ENCODE assay signal across 12 cellular contexts in genomic region chr1:32759521-32759980, GRCh38. TPM values are rescaled to one million over a fixed set of nuclear protein-coding genes. Genes with fewer than 3 reads are reported as not detected.
DNase-seq lines count a peak whose midpoint lies in the region; ATAC-seq and TF ChIP-seq lines count a peak whose summit lies in the region.
"Had no signal": no experiment of that assay in that cellular context is flagged by ENCODE, and none has a peak within 500 bp of the region (broad histone marks: within the 10 kb centered on the region; RNA-seq: fewer than 3 reads in every experiment).

No MANE protein-coding gene starts in this region.

- CTCF ChIA-PET in A673 (lab: Charles Lee), result no interaction called here

- ATAC-seq in RWPE2 (ENCODE audit: low read depth) (peak; percentile 37), gastroesophageal sphincter (no peak)

- no peak overlapping the region for H3K4me3 ChIP-seq in RWPE2 (ENCODE audit: severe bottlenecking)
- no peak overlapping the region for H3K4me3 ChIP-seq in gastroesophageal sphincter
- no peak overlapping the region for H3K4me3 ChIP-seq in ovary
- no peak overlapping the region for H3K4me3 ChIP-seq in effector memory CD4-positive, alpha-beta T cell (ENCODE audit: insufficient read depth, low read depth, low read length, poor library complexity, severe bottlenecking)
- H3K4me3 ChIP-seq in A673 (ENCODE audit: low read depth, low read length, poor library complexity, severe bottlenecking), result no peak overlapping the region

- TF ChIP-seq POLR2A in gastroesophageal sphincter (IDR thresholded peaks at IDR 0.05) (no peak), ovary (IDR thresholded peaks at IDR 0.05) (no peak)

- no peaks in the 10 kb centered on the region for H3K36me3 ChIP-seq in ES-I3 (ENCODE audit: insufficient read depth, low read length)
- H3K36me3 ChIP-seq in RWPE2 (ENCODE audit: low read depth), result peaks cover 22% of the 10 kb centered on the region
- peaks cover 0 to 8% of the 10 kb centered on the region in 2 donors for H3K36me3 ChIP-seq in gastroesophageal sphincter
- H3K36me3 ChIP-seq in ovary, result no peaks in the 10 kb centered on the region
- H3K36me3 ChIP-seq in effector memory CD4-positive, alpha-beta T cell (ENCODE audit: control insufficient read depth, insufficient read depth, low read length), result no peaks in the 10 kb centered on the region
- H3K36me3 ChIP-seq in A673 (ENCODE audit: insufficient read depth, low read length, poor library complexity, severe bottlenecking), result no peaks in the 10 kb centered on the region

- TF ChIP-seq EP300 in gastroesophageal sphincter (IDR thresholded peaks at IDR 0.05) (no peak), ovary (IDR thresholded peaks at IDR 0.05) (no peak)

- H3K9me3 ChIP-seq in ES-I3 (ENCODE audit: control insufficient read depth, insufficient read depth, low read length), result no peaks in the 10 kb centered on the region
- H3K9me3 ChIP-seq in RWPE2 (ENCODE audit: severe bottlenecking), result no peaks in the 10 kb centered on the region
- H3K9me3 ChIP-seq in gastroesophageal sphincter, result no peaks in the 10 kb centered on the region
- no peaks in the 10 kb centered on the region for H3K9me3 ChIP-seq in ovary
- no peaks in the 10 kb centered on the region for H3K9me3 ChIP-seq in effector memory CD4-positive, alpha-beta T cell (ENCODE audit: control insufficient read depth, low read length)
- H3K9me3 ChIP-seq in A673 (ENCODE audit: low read depth, low read length, poor library complexity, severe bottlenecking), result no peaks in the 10 kb centered on the region

- H3K4me1 ChIP-seq in ES-I3 (ENCODE audit: insufficient read depth, low read length) (peaks cover 51% of the 10 kb centered on the region), RWPE2 (ENCODE audit: insufficient read depth, poor library complexity, severe bottlenecking) (peaks cover 65% of the 10 kb centered on the region), gastroesophageal sphincter (peaks cover 2 to 68% (median 38%) of the 10 kb centered on the region in 3 donors), ovary (ENCODE audit: insufficient read depth) (peaks cover 20% of the 10 kb centered on the region), A673 (ENCODE audit: insufficient read depth, low read length, poor library complexity, severe bottlenecking) (peaks cover 10% of the 10 kb centered on the region)
- no peaks in the 10 kb centered on the region for H3K4me1 ChIP-seq in effector memory CD4-positive, alpha-beta T cell (ENCODE audit: control insufficient read depth, insufficient read depth, low read length, poor library complexity, severe bottlenecking)

- no peak for TF ChIP-seq CTCF in RWPE2 (IDR thresholded peaks at IDR 0.05; ENCODE audit: poor library complexity, severe bottlenecking)
- TF ChIP-seq CTCF in gastroesophageal sphincter (IDR thresholded peaks at IDR 0.05), result no peak
- no peak for TF ChIP-seq CTCF in ovary (IDR thresholded peaks at IDR 0.05)
- TF ChIP-seq CTCF in A673 (conservative IDR thresholded peaks at IDR 0.05; ENCODE audit: low read depth, low read length), result no peak

- no TSS peak for BruUV-seq in A673 (replicated peaks; lab: Mats Ljungman, UMichigan)

- DNase-seq in RWPE2 (ENCODE audit: low spot score) (peak; percentile 85), ovary (peak in 3 of 5 donors; percentile 47 to 59 (median 56)), NCI-H748 treated with DMSO at 0.1 percent for 48 hours (lab: John Stamatoyannopoulos, UW) (no peak), A673 (ENCODE audit: low spot score) (no peak)
- no peak for DNase-seq in effector memory CD4-positive, alpha-beta T cell
- no peak for DNase-seq in stimulated activated naive CD4-positive, alpha-beta T cell treated with Interleukin-2 at 50 U/mL for 16 hours (lab: John Stamatoyannopoulos, UW)
- DNase-seq: activated CD8-positive, alpha-beta memory T cell treated with anti-CD3 and anti-CD28 coated beads, Interleukin-2, amount 50 U/mL, for 48 hours; naive B cell; NCI-H1092; RPMI8226 had no signal

- no peaks in the 10 kb centered on the region for H3K27me3 ChIP-seq in RWPE2 (ENCODE audit: insufficient read depth, poor library complexity, severe bottlenecking)
- no peaks in the 10 kb centered on the region for H3K27me3 ChIP-seq in gastroesophageal sphincter
- no peaks in the 10 kb centered on the region for H3K27me3 ChIP-seq in ovary
- H3K27me3 ChIP-seq in effector memory CD4-positive, alpha-beta T cell (replicated peaks; ENCODE audit: control insufficient read depth, insufficient read depth, low read length, poor library complexity, severe bottlenecking), result no peaks in the 10 kb centered on the region
- H3K27me3 ChIP-seq in A673 (replicated peaks; ENCODE audit: insufficient read depth, low read depth, low read length, poor library complexity), result no peaks in the 10 kb centered on the region

- 60 to 79% methylated on average over 2 to 4 of the region's 5 CpGs for WGBS in gastroesophageal sphincter (ENCODE audit: low coverage in 1 of 2), 2 donors
- 32 to 46% (median 38%) methylated on average over 5 of the region's 5 CpGs for WGBS in ovary, 3 donors

- POLR2A ChIA-PET in A673 (lab: Charles Lee; ENCODE audit: low non-redundant PET), result no interaction called here

- H3K9ac ChIP-seq in ES-I3 (ENCODE audit: low read depth, low read length), result peak overlapping the region; percentile 45

- H3K27ac ChIP-seq in RWPE2 (ENCODE audit: poor library complexity, severe bottlenecking), result peak overlapping the region; percentile 100
- peak overlapping the region; percentile 61 to 85 (median 78) for H3K27ac ChIP-seq in gastroesophageal sphincter
- H3K27ac ChIP-seq in ovary, result peak overlapping the region; percentile 72 to 85
- H3K27ac ChIP-seq in effector memory CD4-positive, alpha-beta T cell (ENCODE audit: insufficient read depth, low read length, poor library complexity, severe bottlenecking), result no peak overlapping the region
- no peak overlapping the region for H3K27ac ChIP-seq in A673 (ENCODE audit: low read depth, low read length, poor library complexity, severe bottlenecking)

- intact Hi-C loops in ovary (cut with DNase I) (no loop called here), A673 (cut with micrococcal nuclease; ENCODE audit: unreplicated experiment) (no loop called here)

RNA-seq across cellular contexts. Expression of gene SYNC, which starts 57.0 kb away (rescaled TPM):
- total RNA-seq in gastroesophageal sphincter (100 to 1,000 TPM; 132 to 265 (median 167) TPM), ovary (10 to 100 TPM in 3 of 7 donors, 1 to 10 TPM in 4; 3.2 to 13.5 (median 9.8) TPM), A673 (2021) (0.71 TPM in 1 of 2 replicates, not detected in the other)
- 10 to 100 TPM in 1 of 2 donors, 1 to 10 TPM in 1; 3.0 to 10.6 TPM for polyA plus RNA-seq in ovary

RNA-seq across cellular contexts. Expression of gene YARS1, which starts 57.6 kb away (rescaled TPM):
- 10 to 100 TPM; 29.1 to 54.1 (median 46.0) TPM for total RNA-seq in gastroesophageal sphincter
- 100 to 1,000 TPM in 1 of 7 donors, 10 to 100 TPM in 6; 19.8 to 272 (median 46.2) TPM for total RNA-seq in ovary
- 10 to 100 TPM; 23.6 to 95.2 TPM for polyA plus RNA-seq in ovary
- 262 and 299 TPM in 2 replicates for total RNA-seq in A673 (2021)

RNA-seq across cellular contexts. Expression of gene S100PBP, which starts 57.9 kb away (rescaled TPM):
- total RNA-seq in gastroesophageal sphincter, result 10 to 100 TPM; 25.4 to 46.9 (median 29.8) TPM
- total RNA-seq in ovary, result 10 to 100 TPM; 24.8 to 64.2 (median 42.6) TPM
- polyA plus RNA-seq in ovary, result 10 to 100 TPM; 18.1 to 47.0 TPM
- 66.1 and 69.3 TPM in 2 replicates for total RNA-seq in A673 (2021)

Comparison
In these comparisons a context has a peak if more than half of its experiments do, and no peak if none do; other contexts are left out.
1. DNase-seq: peak in RWPE2 (single experiment) and ovary (3 of 5); none in NCI-H748 treated with DMSO at 0.1 percent for 48 hours (single experiment), effector memory CD4-positive, alpha-beta T cell (0 of 3), stimulated activated naive CD4-positive, alpha-beta T cell treated with Interleukin-2 at 50 U/mL for 16 hours (single experiment) and A673 (single experiment).
2. H3K27ac ChIP-seq: peak in RWPE2 (single experiment), gastroesophageal sphincter (4 of 4) and ovary (2 of 2); none in effector memory CD4-positive, alpha-beta T cell (single experiment) and A673 (single experiment).
3. RNA of gene SYNC, which starts 57.0 kb away (total RNA-seq): 132 to 265 TPM in gastroesophageal sphincter; 3.2 to 13.5 TPM in ovary and 0.71 TPM in A673; every median in the first group is over 4 times any median in the second.